In genomic region chr6:16406966-16407365, GRCh38 we compare ENCODE assay signal across 1 cellular context.
TF ChIP-seq lines count a peak whose summit lies in the region.

No MANE protein-coding gene starts in this region.

TF ChIP-seq in IMR-90, 13 proteins besides CTCF, POLR2A, EP300 and RAD21:
- TF ChIP-seq MAFK (IDR thresholded peaks at IDR 0.05; ENCODE audit: low read depth, low read length) (no peak), MXI1 (IDR thresholded peaks at IDR 0.05; ENCODE audit: borderline replicate concordance, low read depth, low read length) (no peak)
